In genomic region chr19:41956621-41957020, GRCh38 we compare ENCODE assay signal across 21 cellular contexts. TPM values are rescaled to one million over a fixed set of nuclear protein-coding genes. Genes with fewer than 3 reads are reported as not detected.
DNase-seq lines count a peak whose midpoint lies in the region; ATAC-seq, FAIRE-seq and TF ChIP-seq lines count a peak whose summit lies in the region.
"Had no signal": no experiment of that assay in that cellular context is flagged by ENCODE, and none has a peak within 500 bp of the region (broad histone marks: within the 10 kb centered on the region; RNA-seq: fewer than 3 reads in every experiment).

No MANE protein-coding gene starts in this region.

- no peak for TF ChIP-seq CTCF in activated CD8-positive, alpha-beta T cell treated with anti-CD3 and anti-CD28 coated beads for 36 hours (IDR thresholded peaks at IDR 0.05)

- peaks cover 22% of the 10 kb centered on the region for H3K4me1 Mint-ChIP-seq in activated CD8-positive, alpha-beta T cell treated with anti-CD3 and anti-CD28 coated beads, Interleukin-2, amount 10 ng/mL, durations not matched to agents 7 days and 5 days (ENCODE audit: low read depth)
- H3K4me1 Mint-ChIP-seq in activated CD8-positive, alpha-beta T cell treated with anti-CD3 and anti-CD28 coated beads for 36 hours (ENCODE audit: low read depth) = peaks cover 18% of the 10 kb centered on the region
- H3K4me1 Mint-ChIP-seq in T-helper 17 cell = peaks cover 28% of the 10 kb centered on the region

- peaks cover 0 to 3% of the 10 kb centered on the region in 2 donors for H3K36me3 ChIP-seq in small intestine (ENCODE audit: control insufficient read depth in 2 of 2, insufficient read depth in 2 of 2, low read length in 2 of 2)

- peak overlapping the region; percentile 18 for H3K27ac Mint-ChIP-seq in activated CD8-positive, alpha-beta T cell treated with anti-CD3 and anti-CD28 coated beads, Interleukin-2, amount 10 ng/mL, durations not matched to agents 7 days and 5 days
- no peak overlapping the region for H3K27ac Mint-ChIP-seq in activated CD8-positive, alpha-beta T cell treated with anti-CD3 and anti-CD28 coated beads for 36 hours
- peak overlapping the region; percentile 86 for H3K27ac Mint-ChIP-seq in T-helper 17 cell

- no peak overlapping the region for H3K4me3 Mint-ChIP-seq in activated CD8-positive, alpha-beta T cell treated with anti-CD3 and anti-CD28 coated beads, Interleukin-2, amount 10 ng/mL, durations not matched to agents 7 days and 5 days
- no peak overlapping the region for H3K4me3 Mint-ChIP-seq in activated CD8-positive, alpha-beta T cell treated with anti-CD3 and anti-CD28 coated beads for 36 hours
- peak overlapping the region; percentile 5 for H3K4me3 Mint-ChIP-seq in T-helper 17 cell

- intact Hi-C loops in activated CD8-positive, alpha-beta T cell treated with anti-CD3 and anti-CD28 coated beads for 36 hours (cut with micrococcal nuclease) = no loop called here
- intact Hi-C loops in left colon (cut with DNase I, micrococcal nuclease) = loop anchor here in 1 of 2 donors (10.0 kb wide), 1 partner anchor 82 kb away; the partner anchor contains the start of gene CD79A

- H3K4me3 ChIP-seq in small intestine (ENCODE audit: low read depth in 1 of 2, low read length in 2 of 2) = peak overlapping the region in 1 of 2 donors; percentile 24
- H3K4me3 ChIP-seq: MG63, SJCRH30 had no signal

- no peak for ATAC-seq in activated CD8-positive, alpha-beta T cell treated with anti-CD3 and anti-CD28 coated beads, Interleukin-2, amount 10 ng/mL, durations not matched to agents 7 days and 5 days
- ATAC-seq in activated CD8-positive, alpha-beta T cell treated with anti-CD3 and anti-CD28 coated beads for 36 hours = no peak
- ATAC-seq in T-helper 17 cell (no peak), left colon (peak; percentile 30)

- CTCF ChIA-PET in activated CD8-positive, alpha-beta T cell treated with anti-CD3 and anti-CD28 coated beads, Interleukin-2, amount 10 ng/mL, durations not matched to agents 7 days and 5 days (lab: Charles Lee) = interaction anchor here (0.9 to 4.3 kb wide), 6 partner anchors 11 to 163 kb away, joined by 3 to 31 read pairs (median 14); partner anchors contain the start of gene RPS19
- CTCF ChIA-PET in activated CD8-positive, alpha-beta T cell treated with anti-CD3 and anti-CD28 coated beads for 36 hours (lab: Charles Lee) = interaction anchor here (0.8 to 4.6 kb wide), 8 partner anchors 9 to 163 kb away, joined by 3 to 33 read pairs (median 6); partner anchors contain the start of genes CEACAM3 and ERFL

- no peaks in the 10 kb centered on the region for H3K27me3 ChIP-seq in small intestine (ENCODE audit: control insufficient read depth in 2 of 2, insufficient read depth in 2 of 2, low read length in 2 of 2)
- H3K27me3 ChIP-seq: MG63, SJCRH30 had no signal

- peaks cover 0 to 3% of the 10 kb centered on the region in 2 donors for H3K4me1 ChIP-seq in small intestine (ENCODE audit: control insufficient read depth in 2 of 2, insufficient read depth in 1 of 2, low read depth in 1 of 2, low read length in 1 of 2)

- WGBS in small intestine, 3 donors = 32 to 83% (median 73%) methylated on average over 12 to 13 of the region's 13 CpGs

- POLR2A ChIA-PET in activated CD8-positive, alpha-beta T cell treated with anti-CD3 and anti-CD28 coated beads, Interleukin-2, amount 10 ng/mL, durations not matched to agents 7 days and 5 days (lab: Charles Lee) = interaction anchor here (3.9 kb wide), 1 partner anchor 11 kb away, joined by 14 read pairs; no protein-coding TSS in a partner anchor
- POLR2A ChIA-PET in activated CD8-positive, alpha-beta T cell treated with anti-CD3 and anti-CD28 coated beads for 36 hours (lab: Charles Lee) = interaction anchor here (0.6 to 3.9 kb wide), 6 partner anchors 11 to 96 kb away, joined by 3 to 37 read pairs (median 3); partner anchors contain the start of gene RPS19

- peak overlapping the region; percentile 94 to 98 for H3K27ac ChIP-seq in small intestine (ENCODE audit: low read depth in 1 of 2, low read length in 1 of 2)
- H3K27ac ChIP-seq: SJCRH30 had no signal

- no peak for DNase-seq in activated CD8-positive, alpha-beta T cell treated with anti-CD3 and anti-CD28 coated beads, Interleukin-2, amount 10 ng/mL, durations not matched to agents 7 days and 5 days
- DNase-seq in activated CD8-positive, alpha-beta T cell treated with anti-CD3 and anti-CD28 coated beads for 36 hours = no peak
- DNase-seq in T-helper 17 cell (no peak), left colon (peak; percentile 60 to 66), small intestine (peak; percentile 23), NCI-H748 (lab: John Stamatoyannopoulos, UW; ENCODE audit: unreplicated experiment) (no peak), GM03348 (ENCODE audit: low spot score) (no peak), SHP77 (lab: John Stamatoyannopoulos, UW) (no peak)
- DNase-seq: DND-41, GOT3, Karpas-422, MG63, NCI-H1092, NCI-H146, NCI-H2081 treated with DMSO at 0.1 percent for 48 hours, NCI-H526, SJCRH30 had no signal

- peaks cover 7% of the 10 kb centered on the region for H3K36me3 Mint-ChIP-seq in activated CD8-positive, alpha-beta T cell treated with anti-CD3 and anti-CD28 coated beads, Interleukin-2, amount 10 ng/mL, durations not matched to agents 7 days and 5 days (ENCODE audit: low read depth)
- H3K36me3 Mint-ChIP-seq in activated CD8-positive, alpha-beta T cell treated with anti-CD3 and anti-CD28 coated beads for 36 hours (ENCODE audit: low read depth) = peaks cover 1% of the 10 kb centered on the region
- no peaks in the 10 kb centered on the region for H3K36me3 Mint-ChIP-seq in T-helper 17 cell (ENCODE audit: low read depth)

- H3K9me3 ChIP-seq in T-helper 17 cell (ENCODE audit: control insufficient read depth, low read length, poor library complexity, severe bottlenecking) = no peaks in the 10 kb centered on the region
- no peaks in the 10 kb centered on the region for H3K9me3 ChIP-seq in small intestine (ENCODE audit: control insufficient read depth, low read depth)
- H3K9me3 ChIP-seq: MG63, SJCRH30 had no signal

- no peaks in the 10 kb centered on the region for H3K27me3 Mint-ChIP-seq in activated CD8-positive, alpha-beta T cell treated with anti-CD3 and anti-CD28 coated beads, Interleukin-2, amount 10 ng/mL, durations not matched to agents 7 days and 5 days (ENCODE audit: low read depth)
- H3K27me3 Mint-ChIP-seq in activated CD8-positive, alpha-beta T cell treated with anti-CD3 and anti-CD28 coated beads for 36 hours = no peaks in the 10 kb centered on the region
- H3K27me3 Mint-ChIP-seq in T-helper 17 cell = no peaks in the 10 kb centered on the region

- H3K9me3 Mint-ChIP-seq in activated CD8-positive, alpha-beta T cell treated with anti-CD3 and anti-CD28 coated beads, Interleukin-2, amount 10 ng/mL, durations not matched to agents 7 days and 5 days (ENCODE audit: insufficient read depth) = no peaks in the 10 kb centered on the region
- H3K9me3 Mint-ChIP-seq in activated CD8-positive, alpha-beta T cell treated with anti-CD3 and anti-CD28 coated beads for 36 hours = no peaks in the 10 kb centered on the region

- no peak for FAIRE-seq in small intestine (lab: Jason Lieb, UNC)
- FAIRE-seq: G401.6, GM12891, GM18507 had no signal

RNA-seq across cellular contexts. Expression of gene RABAC1, which starts 2.5 kb away (rescaled TPM):
- total RNA-seq in activated CD8-positive, alpha-beta T cell treated with anti-CD3 and anti-CD28 coated beads, Interleukin-2, amount 10 ng/mL, durations not matched to agents 7 days and 5 days = 10 to 100 TPM; 63.0 to 63.4 TPM
- 10 to 100 TPM; 49.6 to 52.4 TPM for total RNA-seq in activated CD8-positive, alpha-beta T cell treated with anti-CD3 and anti-CD28 coated beads for 36 hours
- total RNA-seq in T-helper 17 cell (10 to 100 TPM; 90.1 to 98.3 TPM), left colon (100 to 1,000 TPM; 177 to 196 TPM)
- 100 to 1,000 TPM; 183 to 227 (median 206) TPM for polyA plus RNA-seq in small intestine

RNA-seq across cellular contexts. Expression of gene ERFL, which starts 28.4 kb away (rescaled TPM):
- total RNA-seq in activated CD8-positive, alpha-beta T cell treated with anti-CD3 and anti-CD28 coated beads, Interleukin-2, amount 10 ng/mL, durations not matched to agents 7 days and 5 days = 1 to 10 TPM in 1 of 2 experiments, under 1 TPM in 1; 0.84 to 1.1 TPM
- 1 to 10 TPM; 1.5 to 1.6 TPM for total RNA-seq in activated CD8-positive, alpha-beta T cell treated with anti-CD3 and anti-CD28 coated beads for 36 hours
- total RNA-seq in T-helper 17 cell (1 to 10 TPM; 2.4 to 3.1 TPM), left colon (1 to 10 TPM; 1.1 to 1.7 TPM)
- under 1 TPM in 1 of 3 donors, not detected in 2; 0.21 TPM for polyA plus RNA-seq in small intestine
- total RNA-seq: RPMI7951, SJCRH30 had no signal

RNA-seq across cellular contexts. Expression of gene ATP1A3, which starts 37.4 kb away (rescaled TPM):
- 1 to 10 TPM; 2.3 to 3.3 TPM for total RNA-seq in activated CD8-positive, alpha-beta T cell treated with anti-CD3 and anti-CD28 coated beads, Interleukin-2, amount 10 ng/mL, durations not matched to agents 7 days and 5 days
- total RNA-seq in activated CD8-positive, alpha-beta T cell treated with anti-CD3 and anti-CD28 coated beads for 36 hours = 1 to 10 TPM; 5.5 to 5.9 TPM
- total RNA-seq in T-helper 17 cell = 1 to 10 TPM; 2.2 to 4.9 TPM
- total RNA-seq in left colon = 1 to 10 TPM; 1.2 to 1.6 TPM
- polyA plus RNA-seq in small intestine = 1 to 10 TPM in 1 of 3 donors, under 1 TPM in 1, not detected in 1; 0.81 to 4.3 TPM

Comparison
In these comparisons a context has a peak if more than half of its experiments do, and no peak if none do; other contexts are left out.
1. DNase-seq: peak in left colon (2 of 2) and small intestine (single experiment); none in activated CD8-positive, alpha-beta T cell treated with anti-CD3 and anti-CD28 coated beads, Interleukin-2, amount 10 ng/mL, durations not matched to agents 7 days and 5 days (single experiment), activated CD8-positive, alpha-beta T cell treated with anti-CD3 and anti-CD28 coated beads for 36 hours (single experiment), T-helper 17 cell (0 of 3), NCI-H748 (single experiment), GM03348 (single experiment) and SHP77 (0 of 2).